In the genomic region with DNA sequence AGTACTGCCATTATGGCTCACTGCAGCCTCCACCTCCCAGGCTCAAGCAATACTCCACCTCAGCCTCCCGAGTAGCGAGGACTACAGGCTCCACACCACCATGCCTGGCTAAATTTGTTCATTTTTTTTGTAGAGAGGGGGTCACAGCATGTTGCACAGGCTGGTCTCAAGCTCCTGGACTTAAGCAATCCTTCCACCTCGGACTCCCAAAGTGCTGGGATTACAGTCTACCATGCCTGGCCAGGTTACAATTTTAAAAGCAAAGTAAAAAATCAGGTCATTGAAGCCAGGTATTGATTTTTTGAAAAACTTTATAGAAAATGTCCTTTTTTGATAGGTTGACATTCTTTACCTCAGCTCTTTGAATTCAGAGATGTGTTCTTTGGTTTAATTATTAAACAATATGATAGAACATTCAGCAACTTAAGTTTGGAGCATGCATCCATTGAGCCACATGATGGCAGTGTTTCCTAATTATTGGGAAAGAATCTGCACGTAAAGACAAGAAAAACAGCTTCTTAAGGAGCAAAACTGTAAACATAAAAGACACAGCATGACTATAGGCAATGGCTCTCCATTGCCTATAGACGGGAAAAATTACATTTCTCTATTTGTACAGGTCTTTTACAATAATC, we compare ENCODE assay signal across 8 cellular contexts. TPM values are rescaled to one million over a fixed set of nuclear protein-coding genes. Genes with fewer than 3 reads are reported as not detected.
DNase-seq lines count a peak whose midpoint lies in the region; ATAC-seq and TF ChIP-seq lines count a peak whose summit lies in the region.

No MANE protein-coding gene starts in this region.

- H3K9me3 ChIP-seq in lung (ENCODE audit: control insufficient read depth in 2 of 2, insufficient read depth in 1 of 2, low read length in 1 of 2) (no peaks in the 10 kb centered on the region), thymus (ENCODE audit: control insufficient read depth) (no peaks in the 10 kb centered on the region)

- H3K36me3 ChIP-seq in lung (ENCODE audit: control insufficient read depth in 2 of 2, insufficient read depth in 2 of 2, low read length in 2 of 2): no peaks in the 10 kb centered on the region
- H3K36me3 ChIP-seq in thymus (ENCODE audit: control insufficient read depth, insufficient read depth): no peaks in the 10 kb centered on the region

- H3K4me3 ChIP-seq in lung (no peak overlapping the region), thymus (ENCODE audit: low read length) (peak overlapping the region; percentile 10)

- H3K4me3 Mint-ChIP-seq in T-cell: peak overlapping the region; percentile 78 to 83 (median 79)

- no peaks in the 10 kb centered on the region for H3K27me3 Mint-ChIP-seq in T-cell

- peak; percentile 86 for TF ChIP-seq CTCF in lung (IDR thresholded peaks at IDR 0.05; ENCODE audit: control extremely low read depth, extremely low read depth)

- DNase-seq in activated T-cell treated with anti-CD3 and anti-CD28 coated beads for 4 hours (peak; percentile 41), NCI-H1092 (lab: John Stamatoyannopoulos, UW) (peak; percentile 9), T-cell (peak in 24 of 34 experiments; percentile 9 to 65 (median 40)), dermis blood vessel endothelial cell (peak; percentile 92), lung (ENCODE audit: low spot score) (no peak)
- no peak for DNase-seq in activated T-cell treated with anti-CD3 and anti-CD28 coated beads, Interleukin-2, amount 50 U/mL, for 48 hours

- peak; percentile 40 to 46 (median 42) for ATAC-seq in T-cell (replicated peaks in 1 of 4)
- ATAC-seq in lung (ENCODE audit: insufficient read depth, low FRiP score): no peak
- ATAC-seq in HG03139 (IDR thresholded peaks at IDR 0.05; ENCODE audit: unreplicated experiment): no peak

- H3K9me3 Mint-ChIP-seq in T-cell: no peaks in the 10 kb centered on the region

- H3K4me1 Mint-ChIP-seq in T-cell: peaks cover 32 to 45% (median 36%) of the 10 kb centered on the region in 3 donors

- CTCF ChIA-PET in T-cell (lab: Charles Lee): interaction anchor here (0.5 to 3.4 kb wide), 27 partner anchors 8 to 516 kb away, joined by 3 to 48 read pairs (median 4); partner anchors contain the start of genes NEURL4 (in 1 of the 2), RNASEK (in 1 of the 2) and SLC16A13 (in 1 of the 2)

- POLR2A ChIA-PET in T-cell (lab: Charles Lee): interaction anchor here (0.6 to 1.9 kb wide), 6 partner anchors 10 to 634 kb away, joined by 3 to 12 read pairs (median 4); partner anchors contain the start of gene SLC16A13 (in 2 of the 2)

- peak overlapping the region in 1 of 2 donors; percentile 60 for H3K27ac ChIP-seq in lung (ENCODE audit: low read depth in 1 of 2, low read length in 1 of 2)
- H3K27ac ChIP-seq in thymus (ENCODE audit: low read depth): peak overlapping the region; percentile 62

- peak overlapping the region; percentile 86 to 92 for H3K27ac Mint-ChIP-seq in T-cell

- H3K4me1 ChIP-seq in lung (ENCODE audit: control insufficient read depth in 2 of 2, insufficient read depth in 2 of 2, low read length in 2 of 2) (peaks cover 0 to 12% of the 10 kb centered on the region in 2 donors), thymus (ENCODE audit: control insufficient read depth, insufficient read depth, low read length) (peaks cover 11% of the 10 kb centered on the region)

- whole genome bisulfite sequencing in lung, 2 donors: 25 to 30% methylated on average over 5 of the region's 5 CpGs
- WGBS in thymus: 32% methylated on average over 5 of the region's 5 CpGs

- H3K27me3 ChIP-seq in lung (ENCODE audit: control insufficient read depth, insufficient read depth): no peaks in the 10 kb centered on the region
- peaks cover 38% of the 10 kb centered on the region for H3K27me3 ChIP-seq in thymus (ENCODE audit: control insufficient read depth, insufficient read depth)

- no peaks in the 10 kb centered on the region for H3K36me3 Mint-ChIP-seq in T-cell

RNA-seq across cellular contexts. Expression of gene SLC16A11, which starts 1.7 kb away (rescaled TPM):
- total RNA-seq in T-cell: 1 to 10 TPM; 1.4 to 2.2 (median 1.8) TPM
- total RNA-seq in dermis blood vessel endothelial cell: 1.1 and 1.5 TPM in 2 replicates
- 1 to 10 TPM; 5.5 to 7.5 TPM for total RNA-seq in lung
- 1 to 10 TPM; 1.9 to 8.9 TPM for polyA plus RNA-seq in lung
- 7.4 TPM for polyA plus RNA-seq in thymus

RNA-seq across cellular contexts. Expression of gene SLC16A13, which starts 9.8 kb away (rescaled TPM):
- 10 to 100 TPM in 3 of 5 donors, 1 to 10 TPM in 2; 3.8 to 17.6 (median 15.4) TPM for total RNA-seq in T-cell
- total RNA-seq in dermis blood vessel endothelial cell: 1.7 and 2.2 TPM in 2 replicates
- 10 to 100 TPM in 1 of 2 donors, 1 to 10 TPM in 1; 1.3 to 23.6 TPM for total RNA-seq in lung
- 1 to 10 TPM; 4.8 to 7.9 TPM for polyA plus RNA-seq in lung
- polyA plus RNA-seq in thymus: 2.5 TPM

RNA-seq across cellular contexts. Expression of gene BCL6B, which starts 22.8 kb away (rescaled TPM):
- under 1 TPM in 1 of 5 donors, not detected in 4; 0.53 TPM for total RNA-seq in T-cell
- 86.6 and 140 TPM in 2 replicates for total RNA-seq in dermis blood vessel endothelial cell
- 10 to 100 TPM; 15.6 to 55.6 TPM for total RNA-seq in lung
- polyA plus RNA-seq in lung: 10 to 100 TPM; 14.5 to 15.4 TPM
- polyA plus RNA-seq in thymus: 2.4 TPM

RNA-seq across cellular contexts. Expression of gene RNASEK, which starts 33.2 kb away (rescaled TPM):
- total RNA-seq in T-cell: 100 to 1,000 TPM in 4 of 5 donors, 10 to 100 TPM in 1; 98.3 to 160 (median 133) TPM
- total RNA-seq in dermis blood vessel endothelial cell: 28.1 and 47.9 TPM in 2 replicates
- 100 to 1,000 TPM; 118 to 270 TPM for total RNA-seq in lung
- 100 to 1,000 TPM; 528 to 550 TPM for polyA plus RNA-seq in lung
- 368 TPM for polyA plus RNA-seq in thymus

RNA-seq across cellular contexts. Expression of gene CLEC10A, which starts 34.4 kb away (rescaled TPM):
- total RNA-seq in T-cell: not detected
- 0.60 and 1.5 TPM in 2 replicates for total RNA-seq in dermis blood vessel endothelial cell
- 1 to 10 TPM; 3.7 to 5.2 TPM for total RNA-seq in lung
- polyA plus RNA-seq in lung: 10 to 100 TPM; 12.7 to 18.4 TPM
- 11.2 TPM for polyA plus RNA-seq in thymus

Comparison
In these comparisons a context has a peak if more than half of its experiments do, and no peak if none do; other contexts are left out.
1. DNase-seq: peak in activated T-cell treated with anti-CD3 and anti-CD28 coated beads for 4 hours (single experiment), NCI-H1092 (single experiment), T-cell (24 of 34) and dermis blood vessel endothelial cell (single experiment); none in activated T-cell treated with anti-CD3 and anti-CD28 coated beads, Interleukin-2, amount 50 U/mL, for 48 hours (0 of 2) and lung (single experiment).
2. ATAC-seq: peak in T-cell (4 of 4); none in lung (single experiment) and HG03139 (single experiment).
3. RNA of gene BCL6B, which starts 22.8 kb away (total RNA-seq): 86.6 to 140 TPM in dermis blood vessel endothelial cell and 15.6 to 55.6 TPM in lung; 0.53 TPM in T-cell; every median in the first group is over 10 times any median in the second.